22 cellular contexts compared by ENCODE assay signal in genomic region chr7:157412491-157413180, GRCh38.
A peak's percentile ranks its signal among the peaks of the same experiment; 100 is the strongest.
DNase-seq lines count a peak whose midpoint lies in the region; ATAC-seq and TF ChIP-seq lines count a peak whose summit lies in the region.
"Had no signal": no experiment of that assay in that cellular context is flagged by ENCODE, and none has a peak within 500 bp of the region (broad histone marks: within the 10 kb centered on the region; RNA-seq: fewer than 3 reads in every experiment).

No MANE protein-coding gene starts in this region.

- no peaks in the 10 kb centered on the region for H3K27me3 Mint-ChIP-seq in endodermal cell (ENCODE audit: insufficient read depth)
- H3K27me3 Mint-ChIP-seq in activated CD8-positive, alpha-beta T cell treated with anti-CD3 and anti-CD28 coated beads for 36 hours, result no peaks in the 10 kb centered on the region

- 85 to 92% methylated on average over 16 to 26 of the region's 26 CpGs for WGBS in endodermal cell (ENCODE audit: insufficient coverage in 1 of 2, insufficient read length in 1 of 2), 2 experiments

- H3K4me3 Mint-ChIP-seq in endodermal cell, result no peak overlapping the region
- no peak overlapping the region for H3K4me3 Mint-ChIP-seq in activated CD8-positive, alpha-beta T cell treated with anti-CD3 and anti-CD28 coated beads for 36 hours
- H3K4me3 Mint-ChIP-seq: nephron progenitor cell had no signal

- H3K27ac ChIP-seq in RWPE2 (ENCODE audit: poor library complexity, severe bottlenecking) (peak overlapping the region; percentile 62), endodermal cell (ENCODE audit: low read depth, low read length) (peak overlapping the region; percentile 54), foreskin keratinocyte (no peak overlapping the region)
- H3K27ac ChIP-seq: adrenal gland, breast epithelium, heart left ventricle, KMS-11, suprapubic skin had no signal

- no peaks in the 10 kb centered on the region for H3K9me3 Mint-ChIP-seq in endodermal cell
- H3K9me3 Mint-ChIP-seq in activated CD8-positive, alpha-beta T cell treated with anti-CD3 and anti-CD28 coated beads for 36 hours, result no peaks in the 10 kb centered on the region
- H3K9me3 Mint-ChIP-seq: nephron progenitor cell had no signal

- POLR2A ChIA-PET in activated CD8-positive, alpha-beta T cell treated with anti-CD3 and anti-CD28 coated beads for 36 hours (lab: Charles Lee), result no interaction called here

- intact Hi-C loops in left ventricle myocardium superior (cut with micrococcal nuclease) (no loop called here), cardiac septum (cut with DNase I) (no loop called here)
- intact Hi-C loops in activated CD8-positive, alpha-beta T cell treated with anti-CD3 and anti-CD28 coated beads for 36 hours (cut with micrococcal nuclease), result no loop called here

- H3K36me3 ChIP-seq in RWPE2 (ENCODE audit: low read depth), result peaks cover 8% of the 10 kb centered on the region; the same call in 1 of the 2 replicates
- H3K36me3 ChIP-seq in endodermal cell (ENCODE audit: control insufficient read depth, insufficient read depth, low read length), result peaks cover 51% of the 10 kb centered on the region
- H3K36me3 ChIP-seq: breast epithelium, HAP-1 had no signal

- CTCF ChIA-PET in activated CD8-positive, alpha-beta T cell treated with anti-CD3 and anti-CD28 coated beads for 36 hours (lab: Charles Lee), result no interaction called here

- TF ChIP-seq CTCF in RWPE2 (IDR thresholded peaks at IDR 0.05; ENCODE audit: poor library complexity, severe bottlenecking) (no peak), endodermal cell (conservative IDR thresholded peaks at IDR 0.05) (no peak), foreskin keratinocyte (conservative IDR thresholded peaks at IDR 0.05) (no peak)
- TF ChIP-seq CTCF in activated CD8-positive, alpha-beta T cell treated with anti-CD3 and anti-CD28 coated beads for 36 hours (IDR thresholded peaks at IDR 0.05), result no peak

- peak overlapping the region; percentile 66 for H3K27ac Mint-ChIP-seq in endodermal cell
- no peak overlapping the region for H3K27ac Mint-ChIP-seq in activated CD8-positive, alpha-beta T cell treated with anti-CD3 and anti-CD28 coated beads for 36 hours

- peak; percentile 22 for DNase-seq in left ventricle myocardium superior
- no peak for DNase-seq in cardiac septum (ENCODE audit: low spot score)
- peak; percentile 50 for DNase-seq in RWPE2 (ENCODE audit: low spot score)
- DNase-seq in endodermal cell, result no peak
- no peak for DNase-seq in activated CD8-positive, alpha-beta T cell treated with anti-CD3 and anti-CD28 coated beads for 36 hours
- DNase-seq in Kasumi-1 (lab: John Stamatoyannopoulos, UW), result no peak
- DNase-seq in foreskin keratinocyte, result no peak
- DNase-seq: adrenal gland, C1 segment of cervical spinal cord, cortex of kidney, NCI-H187, NCI-H774, nephron progenitor cell, OCI-M1 had no signal

- no peak overlapping the region for H3K4me3 ChIP-seq in RWPE2 (ENCODE audit: severe bottlenecking)
- H3K4me3 ChIP-seq in endodermal cell (ENCODE audit: low read length), result no peak overlapping the region
- H3K4me3 ChIP-seq: adrenal gland, breast epithelium, HAP-1, heart left ventricle, mucosa of descending colon, SJSA1, suprapubic skin had no signal

- H3K9ac ChIP-seq in endodermal cell (ENCODE audit: extremely low read depth, low read length, poor library complexity, severe bottlenecking), result no peak overlapping the region
- H3K9ac ChIP-seq: KMS-11 had no signal

- peaks cover 13% of the 10 kb centered on the region for H3K4me1 Mint-ChIP-seq in endodermal cell
- H3K4me1 Mint-ChIP-seq in activated CD8-positive, alpha-beta T cell treated with anti-CD3 and anti-CD28 coated beads for 36 hours (ENCODE audit: low read depth), result peaks cover 7% of the 10 kb centered on the region

- H3K4me1 ChIP-seq in RWPE2 (ENCODE audit: insufficient read depth, poor library complexity, severe bottlenecking) (peaks cover 8% of the 10 kb centered on the region), endodermal cell (ENCODE audit: control insufficient read depth, insufficient read depth, low read length) (peaks cover 7% of the 10 kb centered on the region), foreskin keratinocyte (peaks cover 4% of the 10 kb centered on the region)
- H3K4me1 ChIP-seq: adrenal gland, breast epithelium, HAP-1, suprapubic skin had no signal

- peaks cover 71% of the 10 kb centered on the region for H3K36me3 Mint-ChIP-seq in endodermal cell (ENCODE audit: low read depth)
- peaks cover 24% of the 10 kb centered on the region for H3K36me3 Mint-ChIP-seq in activated CD8-positive, alpha-beta T cell treated with anti-CD3 and anti-CD28 coated beads for 36 hours (ENCODE audit: low read depth)

- ATAC-seq in left ventricle myocardium superior, result no peak
- ATAC-seq in RWPE2 (ENCODE audit: low read depth), result no peak
- ATAC-seq in HG03565 (IDR thresholded peaks at IDR 0.05; ENCODE audit: unreplicated experiment), result no peak
- ATAC-seq in activated CD8-positive, alpha-beta T cell treated with anti-CD3 and anti-CD28 coated beads for 36 hours, result no peak
- ATAC-seq in foreskin keratinocyte, result no peak
- ATAC-seq: heart left ventricle, mucosa of descending colon had no signal

- no peaks in the 10 kb centered on the region for H3K27me3 ChIP-seq in RWPE2 (ENCODE audit: insufficient read depth, poor library complexity, severe bottlenecking)
- no peaks in the 10 kb centered on the region for H3K27me3 ChIP-seq in endodermal cell (ENCODE audit: control insufficient read depth, insufficient read depth, low read length, poor library complexity, severe bottlenecking)
- no peaks in the 10 kb centered on the region for H3K27me3 ChIP-seq in foreskin keratinocyte
- H3K27me3 ChIP-seq: adrenal gland, breast epithelium, heart left ventricle, SJSA1, suprapubic skin had no signal

- no peaks in the 10 kb centered on the region for H3K9me3 ChIP-seq in RWPE2 (ENCODE audit: severe bottlenecking)
- H3K9me3 ChIP-seq in endodermal cell (ENCODE audit: control insufficient read depth, low read length), result no peaks in the 10 kb centered on the region
- H3K9me3 ChIP-seq: adrenal gland, breast epithelium, HAP-1, heart left ventricle, mucosa of descending colon, SJSA1, suprapubic skin had no signal

Comparison
In these comparisons a context has a peak if more than half of its experiments do, and no peak if none do; other contexts are left out.
1. DNase-seq: peak in left ventricle myocardium superior (single experiment) and RWPE2 (single experiment); none in cardiac septum (single experiment), endodermal cell (single experiment), activated CD8-positive, alpha-beta T cell treated with anti-CD3 and anti-CD28 coated beads for 36 hours (single experiment), Kasumi-1 (0 of 2) and foreskin keratinocyte (0 of 2).